Comparison of ENCODE assay signal across 8 cellular contexts in the genomic region with DNA sequence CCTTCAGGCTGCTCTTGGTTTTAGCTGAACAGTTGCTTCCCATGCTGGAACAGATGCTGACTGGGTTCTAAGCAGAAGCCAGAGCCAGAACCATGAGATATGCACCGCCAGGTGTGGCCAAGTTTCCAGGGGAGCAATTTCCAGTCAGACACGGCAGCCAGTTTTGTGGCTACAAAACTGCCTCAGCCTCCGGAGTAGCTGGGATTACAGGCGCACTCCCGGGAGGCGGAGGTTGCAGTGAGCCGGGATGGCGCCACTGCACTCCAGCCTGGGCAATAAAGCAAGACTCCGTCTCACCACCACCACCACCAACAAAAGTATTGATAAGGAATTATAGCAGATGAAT. TPM values are rescaled to one million over a fixed set of nuclear protein-coding genes. Genes with fewer than 3 reads are reported as not detected.
A peak's percentile ranks its signal among the peaks of the same experiment; 100 is the strongest.
DNase-seq lines count a peak whose midpoint lies in the region; ATAC-seq and TF ChIP-seq lines count a peak whose summit lies in the region.

No MANE protein-coding gene starts in this region.

- peak overlapping the region; percentile 79 to 86 for H3K27ac ChIP-seq in esophagus (ENCODE audit: low read depth in 2 of 2, low read length in 1 of 2)
- H3K27ac ChIP-seq in neural progenitor cell, result peak overlapping the region; percentile 15

- peak; percentile 3 for TF ChIP-seq CTCF in neural progenitor cell (IDR thresholded peaks at IDR 0.05)

- H3K36me3 Mint-ChIP-seq in activated naive CD4-positive, alpha-beta T cell treated with anti-CD3 and anti-CD28 coated beads, Interleukin-2, amount 50 U/mL, for 24 hours, result peaks cover 2% of the 10 kb centered on the region
- peaks cover 2% of the 10 kb centered on the region for H3K36me3 Mint-ChIP-seq in neural progenitor cell

- H3K4me3 ChIP-seq in esophagus (ENCODE audit: low read depth in 1 of 2, low read length in 2 of 2), result peak overlapping the region; percentile 54 to 97
- H3K4me3 ChIP-seq in neural progenitor cell, result peak overlapping the region; percentile 87

- no peak overlapping the region for H3K9ac ChIP-seq in neural progenitor cell

- peak overlapping the region; percentile 94 for H3K4me2 ChIP-seq in neural progenitor cell

- no peaks in the 10 kb centered on the region for H3K9me3 Mint-ChIP-seq in activated naive CD4-positive, alpha-beta T cell treated with anti-CD3 and anti-CD28 coated beads, Interleukin-2, amount 50 U/mL, for 24 hours
- no peaks in the 10 kb centered on the region for H3K9me3 Mint-ChIP-seq in neural progenitor cell

- H3K36me3 ChIP-seq in esophagus (ENCODE audit: control insufficient read depth in 2 of 2, insufficient read depth in 2 of 2, low read length in 1 of 2) (no peaks in the 10 kb centered on the region), neural progenitor cell (no peaks in the 10 kb centered on the region)

- peaks cover 18% of the 10 kb centered on the region for H3K4me1 Mint-ChIP-seq in activated naive CD4-positive, alpha-beta T cell treated with anti-CD3 and anti-CD28 coated beads, Interleukin-2, amount 50 U/mL, for 24 hours
- H3K4me1 Mint-ChIP-seq in neural progenitor cell, result peaks cover 10% of the 10 kb centered on the region

- H3K79me2 ChIP-seq in neural progenitor cell (ENCODE audit: low read depth), result peaks cover 12% of the 10 kb centered on the region

- peaks cover 31% of the 10 kb centered on the region for H3F3A ChIP-seq in neural progenitor cell (ENCODE audit: low read depth)

- WGBS in esophagus, 2 donors, result 31 to 44% methylated on average over 9 of the region's 9 CpGs

- peak overlapping the region; percentile 99 for H3K4me3 Mint-ChIP-seq in activated naive CD4-positive, alpha-beta T cell treated with anti-CD3 and anti-CD28 coated beads, Interleukin-2, amount 50 U/mL, for 24 hours
- peak overlapping the region; percentile 92 for H3K4me3 Mint-ChIP-seq in neural progenitor cell

- ATAC-seq in HG02938 (IDR thresholded peaks at IDR 0.05; ENCODE audit: unreplicated experiment) (no peak), HG03432 (IDR thresholded peaks at IDR 0.05; ENCODE audit: unreplicated experiment) (no peak), GM18858 (IDR thresholded peaks at IDR 0.05; ENCODE audit: unreplicated experiment) (no peak)

- H3K4me1 ChIP-seq in esophagus (ENCODE audit: control insufficient read depth in 2 of 2, insufficient read depth in 2 of 2, low read length in 1 of 2) (peaks cover 0 to 5% of the 10 kb centered on the region in 2 donors), neural progenitor cell (no peaks in the 10 kb centered on the region)

- no peaks in the 10 kb centered on the region for H4K20me1 ChIP-seq in neural progenitor cell (ENCODE audit: low read depth)

- H3K9me3 ChIP-seq in esophagus (ENCODE audit: control insufficient read depth in 2 of 2, insufficient read depth in 1 of 2, low read depth in 1 of 2, low read length in 1 of 2) (no peaks in the 10 kb centered on the region), neural progenitor cell (ENCODE audit: low read depth) (no peaks in the 10 kb centered on the region)

- H3K27me3 Mint-ChIP-seq in activated naive CD4-positive, alpha-beta T cell treated with anti-CD3 and anti-CD28 coated beads, Interleukin-2, amount 50 U/mL, for 24 hours, result no peaks in the 10 kb centered on the region
- peaks cover 4% of the 10 kb centered on the region for H3K27me3 Mint-ChIP-seq in neural progenitor cell (ENCODE audit: insufficient read depth, low read depth)

- DNase-seq in activated naive CD4-positive, alpha-beta T cell treated with anti-CD3 and anti-CD28 coated beads, Interleukin-2, amount 50 U/mL, for 16 hours, result no peak
- DNase-seq in RKO (ENCODE audit: low spot score) (peak; percentile 44), neural progenitor cell (ENCODE audit: low spot score) (peak; percentile 51)

- peak overlapping the region; percentile 97 for H3K27ac Mint-ChIP-seq in activated naive CD4-positive, alpha-beta T cell treated with anti-CD3 and anti-CD28 coated beads, Interleukin-2, amount 50 U/mL, for 24 hours
- peak overlapping the region; percentile 94 for H3K27ac Mint-ChIP-seq in neural progenitor cell

- peak overlapping the region; percentile 87 for H2AFZ ChIP-seq in neural progenitor cell (replicated peaks)

- H3K27me3 ChIP-seq in esophagus (ENCODE audit: control insufficient read depth in 1 of 2, insufficient read depth in 2 of 2, low read length in 2 of 2) (no peaks in the 10 kb centered on the region), neural progenitor cell (no peaks in the 10 kb centered on the region)

RNA-seq across cellular contexts. Expression of a gene that starts 1.3 kb away (rescaled TPM):
- polyA plus RNA-seq in esophagus, result 1 to 10 TPM; 1.1 to 2.2 TPM
- total RNA-seq in neural progenitor cell (ENCODE audit: low replicate concordance), result 19.6 and 23.3 TPM in 2 replicates

RNA-seq across cellular contexts. Expression of a gene that starts 33.3 kb away (rescaled TPM):
- 10 to 100 TPM; 19.5 to 75.1 TPM for polyA plus RNA-seq in esophagus
- 314 and 381 TPM in 2 replicates for total RNA-seq in neural progenitor cell (ENCODE audit: low replicate concordance)

RNA-seq across cellular contexts. Expression of a gene that starts 50.3 kb away (rescaled TPM):
- polyA plus RNA-seq in esophagus, result 10 to 100 TPM; 36.7 to 49.2 TPM
- 26.7 and 36.9 TPM in 2 replicates for total RNA-seq in neural progenitor cell (ENCODE audit: low replicate concordance)
